Comparison of ENCODE assay signal across 25 cellular contexts in genomic region chr2:65263257-65263656, GRCh38.
"Had no signal": no experiment of that assay in that cellular context is flagged by ENCODE, and none has a peak within 500 bp of the region (broad histone marks: within the 10 kb centered on the region; RNA-seq: fewer than 3 reads in every experiment).

No MANE protein-coding gene starts in this region.

- DNase-seq: activated CD4-positive, alpha-beta T cell treated with anti-CD3 and anti-CD28 coated beads for 48 hours; activated CD4-positive, alpha-beta T cell treated with anti-CD3 and anti-CD28 coated beads, Interleukin-2, amount 50 U/mL, for 48 hours; activated CD4-positive, CD25-positive, alpha-beta regulatory T cell; activated CD8-positive, alpha-beta memory T cell treated with anti-CD3 and anti-CD28 coated beads for 24 hours; activated effector memory CD4-positive, alpha-beta T cell treated with anti-CD3 and anti-CD28 coated beads, Interleukin-2, amount 50 U/mL, for 16 hours; activated naive CD4-positive, alpha-beta T cell treated with anti-CD3 and anti-CD28 coated beads for 36 hours; activated naive CD8-positive, alpha-beta T cell treated with anti-CD3 and anti-CD28 coated beads for 36 hours; aorta; cerebellar nuclear complex; colonic mucosa; effector CD8-positive, alpha-beta T cell; left cardiac atrium; left ventricle myocardium superior; right lobe of liver; stimulated activated CD4-positive, alpha-beta T cell treated with anti-CD3 and anti-CD28 coated beads, Interleukin-12 subunit alpha, Interleukin-12 subunit beta, amount 100 ng/mL, for 4 hours; stimulated activated CD4-positive, alpha-beta T cell treated with anti-CD3 and anti-CD28 coated beads, Interleukin-4, amount 100 ng/mL, for 1 hour; trophoblast cell; uterus had no signal

- FAIRE-seq: endometrium, keratinocyte had no signal

- H3K4me3 ChIP-seq: adrenal gland, cardiac muscle cell, colonic mucosa, gastroesophageal sphincter, hepatocyte, right lobe of liver, thoracic aorta, uterus had no signal

- H2AFZ ChIP-seq: hepatocyte had no signal

- H3K27ac ChIP-seq: cardiac muscle cell, colonic mucosa, gastroesophageal sphincter, hepatocyte, right lobe of liver, thoracic aorta, uterus had no signal

- H3K36me3 ChIP-seq: colonic mucosa, thoracic aorta, uterus had no signal

- H3K27me3 ChIP-seq: adrenal gland, cardiac muscle cell, colonic mucosa, gastroesophageal sphincter, hepatocyte, right lobe of liver, uterus had no signal

- H3K9me3 ChIP-seq: adrenal gland, colonic mucosa, gastroesophageal sphincter, right lobe of liver, thoracic aorta, uterus had no signal

- H3K4me1 ChIP-seq: colonic mucosa, uterus had no signal

- H3K4me2 ChIP-seq: hepatocyte had no signal

- ATAC-seq: gastroesophageal sphincter, left cardiac atrium, left ventricle myocardium superior, right lobe of liver had no signal
